Comparison of ENCODE assay signal across 1 cellular context in genomic region chr10:30538086-30538485, GRCh38.
TF ChIP-seq lines count a peak whose summit lies in the region.

No MANE protein-coding gene starts in this region.

TF ChIP-seq in HepG2, 621 proteins besides CTCF, POLR2A, EP300 and RAD21 (continued from another document and continues in another):
- TF ChIP-seq ZNF280D (CRISPR knock-in tag; IDR thresholded peaks at IDR 0.05), result 0 out of 2 replicates have a peak, but pooled peaks have one; percentile 30
- no peak for TF ChIP-seq U2AF2 (IDR thresholded peaks at IDR 0.05; ENCODE audit: low read depth, low read length)
- no peak for TF ChIP-seq ARNTL (CRISPR knock-in tag; IDR thresholded peaks at IDR 0.05)
- TF ChIP-seq ZNF512B (CRISPR knock-in tag; IDR thresholded peaks at IDR 0.05; ENCODE audit: borderline replicate concordance), result no peak
- TF ChIP-seq PLRG1 (conservative IDR thresholded peaks at IDR 0.05), result no peak
- TF ChIP-seq MXD4 (CRISPR knock-in tag; IDR thresholded peaks at IDR 0.05), result no peak
- 0 out of 2 replicates have a peak, but pooled peaks have one; percentile 67 for TF ChIP-seq HOXD1 (CRISPR knock-in tag; IDR thresholded peaks at IDR 0.05)
- peak; percentile 33; the same call in 1 of the 2 replicates for TF ChIP-seq ZNF652 (CRISPR knock-in tag; IDR thresholded peaks at IDR 0.05; ENCODE audit: borderline replicate concordance, low read depth)
- peak; percentile 58; the same call in 1 of the 2 replicates for TF ChIP-seq CCDC6 (CRISPR knock-in tag; IDR thresholded peaks at IDR 0.05)
- no peak for TF ChIP-seq KLF6 (CRISPR knock-in tag; IDR thresholded peaks at IDR 0.05)
- no peak for TF ChIP-seq ZBTB44 (CRISPR knock-in tag; IDR thresholded peaks at IDR 0.05)
- TF ChIP-seq FUBP1 (CRISPR knock-in tag; IDR thresholded peaks at IDR 0.05; ENCODE audit: borderline replicate concordance), result no peak
- no peak for TF ChIP-seq NR0B2 (CRISPR knock-in tag; IDR thresholded peaks at IDR 0.05)
- no peak for TF ChIP-seq ZNF576 (CRISPR knock-in tag; IDR thresholded peaks at IDR 0.05)
- TF ChIP-seq NFE2L1 (CRISPR knock-in tag; IDR thresholded peaks at IDR 0.05; ENCODE audit: borderline replicate concordance), result no peak
- TF ChIP-seq HNRNPLL (IDR thresholded peaks at IDR 0.05; ENCODE audit: low read depth, low read length, poor library complexity, severe bottlenecking), result no peak
- no peak for TF ChIP-seq ZNF354B (CRISPR knock-in tag; IDR thresholded peaks at IDR 0.05)
- no peak for TF ChIP-seq KLF12 (CRISPR knock-in tag; IDR thresholded peaks at IDR 0.05; ENCODE audit: borderline replicate concordance)
- TF ChIP-seq HHEX (CRISPR knock-in tag; IDR thresholded peaks at IDR 0.05), result no peak; the same call in 1 of the 2 replicates
- no peak for TF ChIP-seq NFYB (CRISPR knock-in tag; IDR thresholded peaks at IDR 0.05)
- no peak for TF ChIP-seq ZNF17 (CRISPR knock-in tag; IDR thresholded peaks at IDR 0.05)
- no peak for TF ChIP-seq HNF1B (CRISPR knock-in tag; IDR thresholded peaks at IDR 0.05)
- no peak for TF ChIP-seq ZNF121 (CRISPR knock-in tag; IDR thresholded peaks at IDR 0.05)
- TF ChIP-seq HNF4G (IDR thresholded peaks at IDR 0.05; ENCODE audit: borderline replicate concordance, low read depth, low read length), result no peak
- TF ChIP-seq HNF4G (CRISPR knock-in tag; IDR thresholded peaks at IDR 0.05; ENCODE audit: borderline replicate concordance, low read depth), result no peak
- no peak for TF ChIP-seq PREB (CRISPR knock-in tag; IDR thresholded peaks at IDR 0.05)
- no peak for TF ChIP-seq THAP11 (CRISPR knock-in tag; IDR thresholded peaks at IDR 0.05)
- 0 out of 2 replicates have a peak, but pooled peaks have one; percentile 14 for TF ChIP-seq FOXK2 (IDR thresholded peaks at IDR 0.05)
- peak; percentile 52; the same call in 1 of the 2 replicates for TF ChIP-seq ZMYM3 (CRISPR knock-in tag; IDR thresholded peaks at IDR 0.05)
- TF ChIP-seq HOXA3 (CRISPR knock-in tag; IDR thresholded peaks at IDR 0.05), result no peak
- TF ChIP-seq FOXP1 (IDR thresholded peaks at IDR 0.05), result no peak
- TF ChIP-seq FOXP1 (CRISPR knock-in tag; IDR thresholded peaks at IDR 0.05), result peak; percentile 77
- TF ChIP-seq KAT7 (CRISPR knock-in tag; IDR thresholded peaks at IDR 0.05; ENCODE audit: borderline replicate concordance), result no peak
- no peak for TF ChIP-seq ZSCAN22 (CRISPR knock-in tag; IDR thresholded peaks at IDR 0.05)
- TF ChIP-seq REPIN1 (CRISPR knock-in tag; IDR thresholded peaks at IDR 0.05; ENCODE audit: borderline replicate concordance, low read depth), result no peak
- no peak for TF ChIP-seq ZNF263 (CRISPR knock-in tag; IDR thresholded peaks at IDR 0.05)
- TF ChIP-seq ZNF468 (CRISPR knock-in tag; IDR thresholded peaks at IDR 0.05), result no peak
- TF ChIP-seq ZNF563 (CRISPR knock-in tag; IDR thresholded peaks at IDR 0.05), result no peak
- TF ChIP-seq GPN1 (CRISPR knock-in tag; IDR thresholded peaks at IDR 0.05; ENCODE audit: borderline replicate concordance), result no peak
- TF ChIP-seq MEIS1 (CRISPR knock-in tag; IDR thresholded peaks at IDR 0.05; ENCODE audit: borderline replicate concordance), result no peak
- TF ChIP-seq E2F5 (CRISPR knock-in tag; conservative IDR thresholded peaks at IDR 0.05), result no peak
- TF ChIP-seq ZNF557 (CRISPR knock-in tag; IDR thresholded peaks at IDR 0.05), result no peak
- no peak for TF ChIP-seq PITX1 (CRISPR knock-in tag; IDR thresholded peaks at IDR 0.05)
- TF ChIP-seq ZNF281 (CRISPR knock-in tag; IDR thresholded peaks at IDR 0.05; ENCODE audit: borderline replicate concordance), result no peak
- no peak for TF ChIP-seq TGIF2 (CRISPR knock-in tag; IDR thresholded peaks at IDR 0.05)
- peak; percentile 49; the same call in 1 of the 2 replicates for TF ChIP-seq ETV5 (CRISPR knock-in tag; IDR thresholded peaks at IDR 0.05; ENCODE audit: borderline replicate concordance)
- no peak for TF ChIP-seq FOXM1 (CRISPR knock-in tag; IDR thresholded peaks at IDR 0.05)
- no peak for TF ChIP-seq ZNF883 (CRISPR knock-in tag; IDR thresholded peaks at IDR 0.05; ENCODE audit: not compliant biosample characterization)
- no peak for TF ChIP-seq ZNF724P (CRISPR knock-in tag; IDR thresholded peaks at IDR 0.05; ENCODE audit: borderline replicate concordance)
- no peak for TF ChIP-seq KMT2A (CRISPR knock-in tag; IDR thresholded peaks at IDR 0.05)
- 0 out of 2 replicates have a peak, but pooled peaks have one; percentile 28 for TF ChIP-seq ATF1 (CRISPR knock-in tag; IDR thresholded peaks at IDR 0.05)
- TF ChIP-seq DNMT1 (CRISPR knock-in tag; IDR thresholded peaks at IDR 0.05), result no peak
- TF ChIP-seq ZNF546 (CRISPR knock-in tag; conservative IDR thresholded peaks at IDR 0.05), result no peak
